In genomic region chr20:34527016-34527415, GRCh38 we compare ENCODE assay signal across 13 cellular contexts. TPM values are rescaled to one million over a fixed set of nuclear protein-coding genes. Genes with fewer than 3 reads are reported as not detected.
DNase-seq lines count a peak whose midpoint lies in the region; ATAC-seq, FAIRE-seq and TF ChIP-seq lines count a peak whose summit lies in the region.
"Had no signal": no experiment of that assay in that cellular context is flagged by ENCODE, and none has a peak within 500 bp of the region (broad histone marks: within the 10 kb centered on the region; RNA-seq: fewer than 3 reads in every experiment).

No MANE protein-coding gene starts in this region.

- FAIRE-seq in A549 (lab: Jason Lieb, UNC) = no peak

- TF ChIP-seq RAD21 in A549 (conservative IDR thresholded peaks at IDR 0.05 in 1 of 2, IDR thresholded peaks at IDR 0.05 in 1 of 2) = no peak

- H3K27ac ChIP-seq in A549 = peak overlapping the region; percentile 67 to 83; a peak in 5 of 6 replicates
- peak overlapping the region; percentile 94 for H3K27ac ChIP-seq in VCaP
- peak overlapping the region; percentile 39 for H3K27ac ChIP-seq in fibroblast of lung (ENCODE audit: insufficient read depth, low read length)
- H3K27ac ChIP-seq in psoas muscle = peak overlapping the region; percentile 79
- H3K27ac ChIP-seq in SJCRH30 = no peak overlapping the region; the same call in 1 of the 2 replicates
- H3K27ac ChIP-seq: WERI-Rb-1 had no signal

- POLR2A ChIA-PET in A549 (lab: Yijun Ruan, JAX) = interaction anchor here (1.8 kb wide), 1 partner anchor 32 kb away, joined by 4 read pairs; the partner anchor contains the start of gene MAP1LC3A

- DNase-seq in A549 (ENCODE audit: low read depth in 1 of 2, low spot score in 1 of 2) = no peak
- DNase-seq in fibroblast of lung (ENCODE audit: low read depth in 2 of 2) = no peak
- DNase-seq in psoas muscle = no peak
- DNase-seq in SJCRH30 = no peak
- DNase-seq in H4 (ENCODE audit: low spot score) = no peak
- DNase-seq in NCI-H82 treated with DMSO at 0.1 percent for 48 hours (lab: John Stamatoyannopoulos, UW; ENCODE audit: unreplicated experiment) = no peak
- DNase-seq: DMS53, MM.1S, NCI-H2171, WERI-Rb-1 had no signal

- H3K9me3 ChIP-seq in A549 (no peaks in the 10 kb centered on the region), fibroblast of lung (ENCODE audit: control insufficient read depth, insufficient read depth, low read depth, low read length) (no peaks in the 10 kb centered on the region), psoas muscle (no peaks in the 10 kb centered on the region), SJCRH30 (replicated peaks) (no peaks in the 10 kb centered on the region)
- H3K9me3 ChIP-seq: tibial artery had no signal

- intact Hi-C loops in psoas muscle (cut with DNase I) = loop anchor here in 1 of 2 donors (10.0 kb wide), 1 partner anchor 332 kb away; no protein-coding TSS in a partner anchor

- no peak for TF ChIP-seq EP300 in A549 (IDR thresholded peaks at IDR 0.05)

- no peak overlapping the region for H3K4me3 ChIP-seq in A549
- H3K4me3 ChIP-seq in fibroblast of lung (replicated peaks in 1 of 4; ENCODE audit: control extremely low read depth in 1 of 4, insufficient read depth in 1 of 4, low read depth in 3 of 4, low read length in 4 of 4) = no peak overlapping the region
- H3K4me3 ChIP-seq in psoas muscle = no peak overlapping the region
- H3K4me3 ChIP-seq in SJCRH30 = no peak overlapping the region
- H3K4me3 ChIP-seq: tibial artery had no signal

- H3K9ac ChIP-seq in fibroblast of lung (ENCODE audit: insufficient read depth, low read length) = no peak overlapping the region

- no peak overlapping the region for H2AFZ ChIP-seq in fibroblast of lung (ENCODE audit: low read length)

- 92% methylated on average over 10 of the region's 10 CpGs for WGBS in A549 (ENCODE audit: missing lambda C conversion rate)
- WGBS in psoas muscle, 3 donors = 88 to 93% (median 89%) methylated on average over 10 of the region's 10 CpGs

- ATAC-seq in A549 (no peak), psoas muscle (no peak), GM19455 (IDR thresholded peaks at IDR 0.05; ENCODE audit: unreplicated experiment) (no peak)

- H3K27me3 ChIP-seq in fibroblast of lung (ENCODE audit: control insufficient read depth, insufficient read depth, low read length) (no peaks in the 10 kb centered on the region), psoas muscle (ENCODE audit: insufficient read depth in 3 of 3, low read length in 2 of 3) (no peaks in the 10 kb centered on the region), SJCRH30 (no peaks in the 10 kb centered on the region)
- H3K27me3 ChIP-seq: tibial artery had no signal

- no peak for TF ChIP-seq POLR2A in A549 (IDR thresholded peaks at IDR 0.05; ENCODE audit: low read length)

- H3K36me3 ChIP-seq in fibroblast of lung (ENCODE audit: control insufficient read depth, insufficient read depth, low read length) (peaks cover 17% of the 10 kb centered on the region), psoas muscle (ENCODE audit: insufficient read depth in 1 of 2, low read depth in 1 of 2) (peaks cover 0 to 52% of the 10 kb centered on the region in 2 donors), SJCRH30 (peaks cover 40% of the 10 kb centered on the region)

- peaks cover 42% of the 10 kb centered on the region for H3K79me2 ChIP-seq in fibroblast of lung (ENCODE audit: control insufficient read depth, insufficient read depth, low read length)

- H4K20me1 ChIP-seq in fibroblast of lung (ENCODE audit: control insufficient read depth, extremely low read depth, insufficient read depth, low read length) = no peaks in the 10 kb centered on the region

- CTCF ChIA-PET in A549 (lab: Yijun Ruan, JAX) = interaction anchor here (0.6 to 7.4 kb wide), 9 partner anchors 10 to 484 kb away, joined by 3 to 106 read pairs (median 3); no protein-coding TSS in a partner anchor

- TF ChIP-seq CTCF in A549 (IDR thresholded peaks at IDR 0.05) (no peak), VCaP (conservative IDR thresholded peaks at IDR 0.05) (no peak), fibroblast of lung (conservative IDR thresholded peaks at IDR 0.05 in 1 of 2, IDR thresholded peaks at IDR 0.05 in 1 of 2; ENCODE audit: low read depth in 1 of 2, low read length in 2 of 2) (no peak), psoas muscle (IDR thresholded peaks at IDR 0.05) (no peak)

- H3K4me2 ChIP-seq in A549 = peak overlapping the region; percentile 76
- H3K4me2 ChIP-seq in fibroblast of lung (ENCODE audit: extremely low read depth, insufficient read depth, low read length) = peak overlapping the region; percentile 39

- peaks cover 55% of the 10 kb centered on the region for H3K4me1 ChIP-seq in A549
- H3K4me1 ChIP-seq in fibroblast of lung (ENCODE audit: control insufficient read depth, extremely low read depth, insufficient read depth, low read length) = peaks cover 38% of the 10 kb centered on the region
- H3K4me1 ChIP-seq in psoas muscle = peaks cover 46% of the 10 kb centered on the region
- H3K4me1 ChIP-seq in SJCRH30 = peaks cover 42% of the 10 kb centered on the region

TF ChIP-seq in A549, 52 proteins besides CTCF, POLR2A, EP300 and RAD21 (continues in another document):
- no peak for TF ChIP-seq TFCP2L1 (CRISPR knock-in tag; IDR thresholded peaks at IDR 0.05)
- TF ChIP-seq BHLHE40 (IDR thresholded peaks at IDR 0.05; ENCODE audit: low read depth, low read length) = no peak
- TF ChIP-seq ATOH8 (CRISPR knock-in tag; IDR thresholded peaks at IDR 0.05; ENCODE audit: low read depth) = no peak
- TF ChIP-seq, protein P1, sequence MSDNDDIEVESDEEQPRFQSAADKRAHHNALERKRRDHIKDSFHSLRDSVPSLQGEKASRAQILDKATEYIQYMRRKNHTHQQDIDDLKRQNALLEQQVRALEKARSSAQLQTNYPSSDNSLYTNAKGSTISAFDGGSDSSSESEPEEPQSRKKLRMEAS (IDR thresholded peaks at IDR 0.05) = no peak
- TF ChIP-seq SREBF2 (IDR thresholded peaks at IDR 0.05) = no peak
- no peak for TF ChIP-seq HDAC2 (IDR thresholded peaks at IDR 0.05)
- TF ChIP-seq FOSB (CRISPR knock-in tag; IDR thresholded peaks at IDR 0.05) = no peak
- TF ChIP-seq ZSCAN20 (CRISPR knock-in tag; IDR thresholded peaks at IDR 0.05) = no peak
- no peak for TF ChIP-seq CHD2 (IDR thresholded peaks at IDR 0.05; ENCODE audit: low read length, partially characterized antibody)
- TF ChIP-seq HMGXB4 (CRISPR knock-in tag; IDR thresholded peaks at IDR 0.05; ENCODE audit: borderline replicate concordance) = no peak

RNA-seq across cellular contexts. Expression of gene DYNLRB1, which starts 10.8 kb away (rescaled TPM):
- 148 and 204 TPM in 2 replicates for polyA plus RNA-seq in A549 (2011; rRNA removed)
- 235 and 264 TPM in 2 replicates for polyA plus RNA-seq in A549 (2012; cell fraction: cytosol; rRNA removed)
- 104 and 152 TPM in 2 replicates for polyA plus RNA-seq in A549 (2012; cell fraction: nucleus; rRNA removed)
- 206 to 230 TPM (median 211 TPM) in 3 replicates for polyA plus RNA-seq in A549 (2017; fragmentation: RNase III; extraction: RNeasy Plus Mini Kit Qiagen cat#74134 plus additional on column Dnase treatment)
- 116 and 177 TPM in 2 replicates for polyA minus RNA-seq in A549 (2011; rRNA and poly(A)+ RNA removed)
- 39.8 and 107 TPM in 2 replicates for total RNA-seq in fibroblast of lung
- polyA plus RNA-seq in fibroblast of lung = 352 and 524 TPM in 2 replicates
- 440 and 469 TPM in 2 replicates for polyA plus RNA-seq in fibroblast of lung (2012)
- 222 and 333 TPM in 2 replicates for polyA minus RNA-seq in fibroblast of lung (ENCODE audit: low replicate concordance)
- total RNA-seq in psoas muscle = 100 to 1,000 TPM in 2 of 4 donors, 10 to 100 TPM in 2; 93.2 to 119 (median 99.0) TPM
- 100 to 1,000 TPM; 166 to 179 (median 171) TPM for polyA plus RNA-seq in psoas muscle
- total RNA-seq in SJCRH30 (2014; rRNA removed; shearing (Covaris generic)) = 199 and 256 TPM in 2 replicates
- total RNA-seq in H4 (2014; rRNA removed; shearing (Covaris generic)) = 142 and 180 TPM in 2 replicates

RNA-seq across cellular contexts. Expression of gene MAP1LC3A, which starts 31.5 kb away (rescaled TPM):
- 3.7 and 4.3 TPM in 2 replicates for polyA plus RNA-seq in A549 (2011; rRNA removed)
- polyA plus RNA-seq in A549 (2012; cell fraction: cytosol; rRNA removed) = 9.0 and 13.6 TPM in 2 replicates
- polyA plus RNA-seq in A549 (2012; cell fraction: nucleus; rRNA removed) = 25.2 and 27.9 TPM in 2 replicates
- 11.4 to 17.7 TPM (median 15.7 TPM) in 3 replicates for polyA plus RNA-seq in A549 (2017; fragmentation: RNase III; extraction: RNeasy Plus Mini Kit Qiagen cat#74134 plus additional on column Dnase treatment)
- 4.8 and 6.0 TPM in 2 replicates for polyA minus RNA-seq in A549 (2011; rRNA and poly(A)+ RNA removed)
- total RNA-seq in fibroblast of lung = 21.8 and 30.4 TPM in 2 replicates
- 14.0 and 19.3 TPM in 2 replicates for polyA plus RNA-seq in fibroblast of lung
- 46.9 and 58.9 TPM in 2 replicates for polyA plus RNA-seq in fibroblast of lung (2012)
- polyA minus RNA-seq in fibroblast of lung (ENCODE audit: low replicate concordance) = 10.8 and 36.7 TPM in 2 replicates
- total RNA-seq in psoas muscle = 10 to 100 TPM; 27.4 to 44.9 (median 37.5) TPM
- 10 to 100 TPM; 27.4 to 90.5 (median 30.9) TPM for polyA plus RNA-seq in psoas muscle
- 0.10 and 0.23 TPM in 2 replicates for total RNA-seq in SJCRH30 (2014; rRNA removed; shearing (Covaris generic))
- 12.4 and 15.4 TPM in 2 replicates for total RNA-seq in H4 (2014; rRNA removed; shearing (Covaris generic))

Comparison
In these comparisons a context has a peak if more than half of its experiments do, and no peak if none do; other contexts are left out.
1. RNA of gene MAP1LC3A, which starts 31.5 kb away (total RNA-seq): 27.4 to 44.9 TPM in psoas muscle, 21.8 to 30.4 TPM in fibroblast of lung and 12.4 to 15.4 TPM in H4; 0.10 to 0.23 TPM in SJCRH30; every median in the first group is over 10 times any median in the second.